Comparison of ENCODE assay signal across 8 cellular contexts in genomic region chr7:139360948-139361307, GRCh38. TPM values are rescaled to one million over a fixed set of nuclear protein-coding genes. Genes with fewer than 3 reads are reported as not detected.
DNase-seq lines count a peak whose midpoint lies in the region; ATAC-seq and TF ChIP-seq lines count a peak whose summit lies in the region.

No MANE protein-coding gene starts in this region.

- DNase-seq in GM12865 (ENCODE audit: low read depth), result no peak
- DNase-seq in SK-N-MC (ENCODE audit: low read depth, low spot score), result no peak
- DNase-seq in fibroblast of the aortic adventitia (ENCODE audit: low read depth), result no peak
- no peak for DNase-seq in gastrocnemius medialis
- no peak for DNase-seq in left lobe of liver (ENCODE audit: low spot score)
- DNase-seq in OCI-M2 (lab: John Stamatoyannopoulos, UW; ENCODE audit: unreplicated experiment), result no peak
- no peak for DNase-seq in putamen (ENCODE audit: low spot score)

- H3K4me1 ChIP-seq in gastrocnemius medialis, result peaks cover 43 to 44% of the 10 kb centered on the region in 2 donors

- H3K9ac ChIP-seq in SK-N-MC (ENCODE audit: insufficient read length), result peak overlapping the region; percentile 90

- in situ Hi-C loops in gastrocnemius medialis (cut with MboI; ENCODE audit: low sequenced_read_pairs in 4 of 4), result loop anchor here in 1 of 4 donors (25.0 kb wide), 1 partner anchor 249 kb away; the partner anchor contains the start of gene ZC3HAV1

- H3K27ac ChIP-seq in SK-N-MC (peak overlapping the region; percentile 21; the same call in 1 of the 2 replicates), gastrocnemius medialis (peak overlapping the region; percentile 99 to 100 (median 100))

- intact Hi-C loops in gastrocnemius medialis (cut with DNase I; ENCODE audit: low total_unique reads), result loop anchor here (5.0 kb wide), 1 partner anchor 61 kb away; no protein-coding TSS in a partner anchor

- H3K4me3 ChIP-seq in GM12865 (ENCODE audit: low read depth, low read length), result peak overlapping the region; percentile 88
- peak overlapping the region; percentile 99 for H3K4me3 ChIP-seq in SK-N-MC
- H3K4me3 ChIP-seq in fibroblast of the aortic adventitia (ENCODE audit: low read depth, low read length), result peak overlapping the region; percentile 92
- H3K4me3 ChIP-seq in gastrocnemius medialis, result peak overlapping the region; percentile 84 to 99 (median 95)

- no peak for TF ChIP-seq CTCF in GM12865 (IDR thresholded peaks at IDR 0.05; ENCODE audit: insufficient read depth, low read depth, low read length, missing control alignments)
- TF ChIP-seq CTCF in fibroblast of the aortic adventitia (IDR thresholded peaks at IDR 0.05; ENCODE audit: insufficient read depth, low read length), result no peak
- no peak for TF ChIP-seq CTCF in gastrocnemius medialis (IDR thresholded peaks at IDR 0.05 in 4 of 5, conservative IDR thresholded peaks at IDR 0.05 in 1 of 5)

- H3K27me3 ChIP-seq in gastrocnemius medialis, result no peaks in the 10 kb centered on the region

- H3K9me3 ChIP-seq in SK-N-MC (ENCODE audit: low read depth, low read length) (no peaks in the 10 kb centered on the region), gastrocnemius medialis (no peaks in the 10 kb centered on the region)

- ATAC-seq in gastrocnemius medialis, result no peak
- no peak for ATAC-seq in left lobe of liver
- no peak for ATAC-seq in HG03571 (IDR thresholded peaks at IDR 0.05; ENCODE audit: unreplicated experiment)

- H3K36me3 ChIP-seq in SK-N-MC (ENCODE audit: insufficient read depth, low read length) (peaks cover 33% of the 10 kb centered on the region), gastrocnemius medialis (peaks cover 0 to 8% of the 10 kb centered on the region in 2 donors)

- TF ChIP-seq POLR2A in gastrocnemius medialis (IDR thresholded peaks at IDR 0.05), result no peak

RNA-seq across cellular contexts. Expression of gene LUC7L2, which starts 1.2 kb away (rescaled TPM):
- total RNA-seq in fibroblast of the aortic adventitia (ENCODE audit: low replicate concordance) (58.5 and 93.7 TPM in 2 replicates), gastrocnemius medialis (10 to 100 TPM; 49.2 to 79.7 (median 54.0) TPM), left lobe of liver (48.3 TPM)

RNA-seq across cellular contexts. Expression of gene FMC1, which starts 19.8 kb away (rescaled TPM):
- total RNA-seq in fibroblast of the aortic adventitia (ENCODE audit: low replicate concordance) (8.4 and 9.6 TPM in 2 replicates), gastrocnemius medialis (10 to 100 TPM; 19.3 to 32.6 (median 31.3) TPM), left lobe of liver (12.1 TPM)
